Comparison of ENCODE assay signal across 9 cellular contexts in the genomic region with DNA sequence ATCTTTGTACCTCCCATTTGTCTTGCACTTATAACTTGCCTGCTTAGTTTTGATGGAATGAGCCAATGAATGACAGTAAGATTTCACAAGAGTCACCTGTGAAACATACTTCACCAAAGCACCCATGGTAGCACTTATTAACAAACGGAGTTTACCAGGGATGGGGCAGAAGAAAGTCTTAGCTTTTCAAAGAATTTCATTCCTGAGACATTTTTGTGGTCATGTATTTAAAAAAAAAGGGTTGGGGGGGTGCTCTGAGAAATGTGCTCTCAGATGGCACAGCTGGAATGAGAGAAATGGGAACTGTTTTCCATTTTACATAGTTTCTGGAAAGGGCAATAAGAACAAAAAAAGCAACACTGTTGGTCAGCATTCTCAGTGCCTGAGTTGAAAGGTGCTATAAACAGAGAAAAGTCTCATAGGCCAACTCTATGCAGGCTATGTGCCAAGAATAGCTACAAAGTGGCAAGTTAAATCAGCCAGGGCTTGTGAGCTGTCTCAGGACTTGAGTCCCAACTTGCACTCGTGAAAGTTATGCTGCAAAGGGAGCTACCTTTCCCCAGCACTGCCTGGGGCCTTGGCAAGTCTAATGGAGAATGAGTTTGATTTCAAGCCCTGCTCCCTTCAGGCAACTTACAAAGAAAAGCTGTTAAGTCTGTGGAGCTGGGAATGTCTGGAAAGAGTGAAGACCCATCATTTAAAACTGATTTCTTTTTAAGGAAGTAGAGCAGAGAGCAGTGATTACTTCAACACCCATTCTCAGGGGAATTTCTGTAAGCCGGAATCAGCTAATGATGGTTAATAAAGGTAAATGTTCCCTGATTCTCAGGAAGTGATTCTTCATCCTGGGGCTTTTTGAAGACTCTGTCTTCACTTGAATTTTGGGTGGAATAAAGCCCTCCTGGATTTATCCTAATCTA.
DNase-seq lines count a peak whose midpoint lies in the region; ATAC-seq and TF ChIP-seq lines count a peak whose summit lies in the region.
"Had no signal": no experiment of that assay in that cellular context is flagged by ENCODE, and none has a peak within 500 bp of the region (broad histone marks: within the 10 kb centered on the region; RNA-seq: fewer than 3 reads in every experiment).

No MANE protein-coding gene starts in this region.

- no peak for TF ChIP-seq CTCF in fibroblast of pulmonary artery (IDR thresholded peaks at IDR 0.05; ENCODE audit: low read length, missing control alignments)

- DNase-seq in HPDE6-E6E7 (ENCODE audit: extremely low spot score) (peak; percentile 14), fibroblast of pulmonary artery (ENCODE audit: low read depth) (peak; percentile 64), stromal cell of bone marrow (ENCODE audit: low read depth) (peak; percentile 67), NCI-H146 (lab: John Stamatoyannopoulos, UW) (no peak), LoVo (ENCODE audit: low spot score) (no peak), NCI-H2107 treated with DMSO at 0.1 percent for 48 hours (lab: John Stamatoyannopoulos, UW; ENCODE audit: unreplicated experiment) (no peak)
- DNase-seq: pancreas had no signal

- H3K4me3 ChIP-seq in fibroblast of pulmonary artery (replicated peaks; ENCODE audit: low read depth, low read length), result no peak overlapping the region
- H3K4me3 ChIP-seq: pancreas had no signal

- ATAC-seq in GM19438 (IDR thresholded peaks at IDR 0.05; ENCODE audit: low read depth, unreplicated experiment) (peak; percentile 70), GM19395 (IDR thresholded peaks at IDR 0.05; ENCODE audit: unreplicated experiment) (no peak)

Comparison
In these comparisons a context has a peak if more than half of its experiments do, and no peak if none do; other contexts are left out.
1. DNase-seq: peak in HPDE6-E6E7 (single experiment), fibroblast of pulmonary artery (single experiment) and stromal cell of bone marrow (single experiment); none in NCI-H146 (single experiment), LoVo (single experiment) and NCI-H2107 treated with DMSO at 0.1 percent for 48 hours (single experiment).